2 cellular contexts compared by ENCODE assay signal in the genomic region with DNA sequence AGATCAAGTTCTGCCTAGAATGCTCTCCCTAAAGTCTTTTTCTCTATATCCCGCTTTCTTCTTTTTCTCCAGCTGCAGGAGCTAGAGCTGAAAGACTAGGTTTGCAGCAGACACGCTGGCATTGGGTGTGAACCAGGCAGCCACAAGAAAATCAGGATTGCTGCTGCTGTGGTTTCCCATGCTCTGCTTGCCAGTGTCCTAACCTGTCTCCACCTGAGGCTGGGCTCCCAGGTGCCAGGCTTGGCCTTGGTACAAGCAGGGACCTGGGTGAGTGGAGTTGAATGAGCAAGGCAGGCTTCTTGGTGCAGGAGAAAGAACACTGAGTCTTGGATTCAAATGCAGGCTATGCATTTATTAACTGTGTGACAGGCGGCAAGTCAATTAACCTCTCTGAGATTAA.
A peak's percentile ranks its signal among the peaks of the same experiment; 100 is the strongest.
TF ChIP-seq lines count a peak whose summit lies in the region.

No MANE protein-coding gene starts in this region.

TF ChIP-seq in GM23338, 12 proteins besides CTCF, POLR2A, EP300 and RAD21:
- TF ChIP-seq, protein P1, sequence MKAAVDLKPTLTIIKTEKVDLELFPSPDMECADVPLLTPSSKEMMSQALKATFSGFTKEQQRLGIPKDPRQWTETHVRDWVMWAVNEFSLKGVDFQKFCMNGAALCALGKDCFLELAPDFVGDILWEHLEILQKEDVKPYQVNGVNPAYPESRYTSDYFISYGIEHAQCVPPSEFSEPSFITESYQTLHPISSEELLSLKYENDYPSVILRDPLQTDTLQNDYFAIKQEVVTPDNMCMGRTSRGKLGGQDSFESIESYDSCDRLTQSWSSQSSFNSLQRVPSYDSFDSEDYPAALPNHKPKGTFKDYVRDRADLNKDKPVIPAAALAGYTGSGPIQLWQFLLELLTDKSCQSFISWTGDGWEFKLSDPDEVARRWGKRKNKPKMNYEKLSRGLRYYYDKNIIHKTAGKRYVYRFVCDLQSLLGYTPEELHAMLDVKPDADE (IDR thresholded peaks at IDR 0.05): no peak
- TF ChIP-seq, protein P2, sequence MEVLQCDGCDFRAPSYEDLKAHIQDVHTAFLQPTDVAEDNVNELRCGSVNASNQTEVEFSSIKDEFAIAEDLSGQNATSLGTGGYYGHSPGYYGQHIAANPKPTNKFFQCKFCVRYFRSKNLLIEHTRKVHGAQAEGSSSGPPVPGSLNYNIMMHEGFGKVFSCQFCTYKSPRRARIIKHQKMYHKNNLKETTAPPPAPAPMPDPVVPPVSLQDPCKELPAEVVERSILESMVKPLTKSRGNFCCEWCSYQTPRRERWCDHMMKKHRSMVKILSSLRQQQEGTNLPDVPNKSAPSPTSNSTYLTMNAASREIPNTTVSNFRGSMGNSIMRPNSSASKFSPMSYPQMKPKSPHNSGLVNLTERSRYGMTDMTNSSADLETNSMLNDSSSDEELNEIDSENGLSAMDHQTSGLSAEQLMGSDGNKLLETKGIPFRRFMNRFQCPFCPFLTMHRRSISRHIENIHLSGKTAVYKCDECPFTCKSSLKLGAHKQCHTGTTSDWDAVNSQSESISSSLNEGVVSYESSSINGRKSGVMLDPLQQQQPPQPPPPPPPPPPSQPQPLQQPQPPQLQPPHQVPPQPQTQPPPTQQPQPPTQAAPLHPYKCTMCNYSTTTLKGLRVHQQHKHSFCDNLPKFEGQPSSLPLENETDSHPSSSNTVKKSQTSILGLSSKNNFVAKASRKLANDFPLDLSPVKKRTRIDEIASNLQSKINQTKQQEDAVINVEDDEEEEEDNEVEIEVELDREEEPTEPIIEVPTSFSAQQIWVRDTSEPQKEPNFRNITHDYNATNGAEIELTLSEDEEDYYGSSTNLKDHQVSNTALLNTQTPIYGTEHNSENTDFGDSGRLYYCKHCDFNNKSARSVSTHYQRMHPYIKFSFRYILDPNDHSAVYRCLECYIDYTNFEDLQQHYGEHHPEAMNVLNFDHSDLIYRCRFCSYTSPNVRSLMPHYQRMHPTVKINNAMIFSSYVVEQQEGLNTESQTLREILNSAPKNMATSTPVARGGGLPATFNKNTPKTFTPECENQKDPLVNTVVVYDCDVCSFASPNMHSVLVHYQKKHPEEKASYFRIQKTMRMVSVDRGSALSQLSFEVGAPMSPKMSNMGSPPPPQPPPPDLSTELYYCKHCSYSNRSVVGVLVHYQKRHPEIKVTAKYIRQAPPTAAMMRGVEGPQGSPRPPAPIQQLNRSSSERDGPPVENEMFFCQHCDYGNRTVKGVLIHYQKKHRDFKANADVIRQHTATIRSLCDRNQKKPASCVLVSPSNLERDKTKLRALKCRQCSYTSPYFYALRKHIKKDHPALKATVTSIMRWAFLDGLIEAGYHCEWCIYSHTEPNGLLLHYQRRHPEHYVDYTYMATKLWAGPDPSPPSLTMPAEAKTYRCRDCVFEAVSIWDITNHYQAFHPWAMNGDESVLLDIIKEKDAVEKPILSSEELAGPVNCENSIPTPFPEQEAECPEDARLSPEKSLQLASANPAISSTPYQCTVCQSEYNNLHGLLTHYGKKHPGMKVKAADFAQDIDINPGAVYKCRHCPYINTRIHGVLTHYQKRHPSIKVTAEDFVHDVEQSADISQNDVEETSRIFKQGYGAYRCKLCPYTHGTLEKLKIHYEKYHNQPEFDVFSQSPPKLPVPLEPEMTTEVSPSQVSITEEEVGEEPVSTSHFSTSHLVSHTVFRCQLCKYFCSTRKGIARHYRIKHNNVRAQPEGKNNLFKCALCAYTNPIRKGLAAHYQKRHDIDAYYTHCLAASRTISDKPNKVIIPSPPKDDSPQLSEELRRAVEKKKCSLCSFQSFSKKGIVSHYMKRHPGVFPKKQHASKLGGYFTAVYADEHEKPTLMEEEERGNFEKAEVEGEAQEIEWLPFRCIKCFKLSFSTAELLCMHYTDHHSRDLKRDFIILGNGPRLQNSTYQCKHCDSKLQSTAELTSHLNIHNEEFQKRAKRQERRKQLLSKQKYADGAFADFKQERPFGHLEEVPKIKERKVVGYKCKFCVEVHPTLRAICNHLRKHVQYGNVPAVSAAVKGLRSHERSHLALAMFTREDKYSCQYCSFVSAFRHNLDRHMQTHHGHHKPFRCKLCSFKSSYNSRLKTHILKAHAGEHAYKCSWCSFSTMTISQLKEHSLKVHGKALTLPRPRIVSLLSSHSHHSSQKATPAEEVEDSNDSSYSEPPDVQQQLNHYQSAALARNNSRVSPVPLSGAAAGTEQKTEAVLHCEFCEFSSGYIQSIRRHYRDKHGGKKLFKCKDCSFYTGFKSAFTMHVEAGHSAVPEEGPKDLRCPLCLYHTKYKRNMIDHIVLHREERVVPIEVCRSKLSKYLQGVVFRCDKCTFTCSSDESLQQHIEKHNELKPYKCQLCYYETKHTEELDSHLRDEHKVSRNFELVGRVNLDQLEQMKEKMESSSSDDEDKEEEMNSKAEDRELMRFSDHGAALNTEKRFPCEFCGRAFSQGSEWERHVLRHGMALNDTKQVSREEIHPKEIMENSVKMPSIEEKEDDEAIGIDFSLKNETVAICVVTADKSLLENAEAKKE (CRISPR knock-in tag; IDR thresholded peaks at IDR 0.05): no peak

TF ChIP-seq in K562, 482 proteins besides CTCF, POLR2A, EP300 and RAD21:
- TF ChIP-seq, protein P3, sequence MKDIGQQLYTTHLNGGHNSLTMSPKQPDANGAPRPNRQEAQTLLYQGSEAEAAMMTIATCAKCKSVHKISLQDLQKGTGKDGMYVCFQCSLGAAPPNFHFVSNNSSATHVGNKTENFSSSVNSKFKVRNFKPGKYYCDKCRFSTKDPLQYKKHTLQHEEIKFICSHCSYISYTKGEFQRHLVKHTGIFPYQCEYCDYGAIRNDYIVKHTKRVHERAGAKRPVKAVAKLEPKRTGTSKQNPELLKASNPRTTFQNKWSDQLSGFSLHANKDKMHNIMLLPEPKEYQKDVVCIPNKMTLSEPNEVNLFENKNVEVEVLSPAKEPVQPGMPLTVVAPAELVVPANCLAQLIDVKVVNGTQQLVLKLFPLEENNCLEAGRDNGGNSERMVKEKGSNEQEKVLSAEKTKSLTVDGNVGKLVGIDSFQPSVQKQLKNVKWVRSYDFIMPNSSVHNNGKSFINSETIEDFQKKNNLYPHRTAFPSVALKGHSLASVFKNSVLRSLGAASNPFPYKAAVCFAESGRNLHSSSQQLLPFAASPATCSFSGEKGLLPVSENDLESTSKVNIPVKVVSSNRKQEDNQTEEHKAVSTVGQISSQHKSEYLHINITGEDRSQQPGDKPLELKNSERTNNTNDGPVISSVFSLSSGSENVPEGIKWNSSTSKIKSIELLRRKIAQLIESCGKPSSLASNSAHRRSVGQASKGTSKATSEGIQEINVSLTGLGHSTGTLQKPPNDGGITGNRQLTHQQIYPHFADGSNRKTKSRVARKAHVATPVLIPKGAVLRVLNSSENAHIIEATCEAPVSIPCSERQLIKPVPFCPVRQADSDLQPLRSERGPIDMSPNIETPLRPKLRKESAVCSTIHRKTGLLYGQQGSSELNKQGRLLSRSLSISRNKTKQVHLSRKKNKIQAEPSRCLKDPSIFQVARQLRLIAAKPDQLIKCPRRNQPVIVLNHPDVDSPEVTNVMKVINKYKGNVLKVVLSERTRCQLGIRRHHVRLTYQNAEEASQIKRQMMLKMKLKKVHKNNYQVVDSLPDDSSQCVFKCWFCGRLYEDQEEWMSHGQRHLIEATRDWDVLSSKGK (CRISPR knock-in tag; IDR thresholded peaks at IDR 0.05): no peak
- TF ChIP-seq, protein P4, sequence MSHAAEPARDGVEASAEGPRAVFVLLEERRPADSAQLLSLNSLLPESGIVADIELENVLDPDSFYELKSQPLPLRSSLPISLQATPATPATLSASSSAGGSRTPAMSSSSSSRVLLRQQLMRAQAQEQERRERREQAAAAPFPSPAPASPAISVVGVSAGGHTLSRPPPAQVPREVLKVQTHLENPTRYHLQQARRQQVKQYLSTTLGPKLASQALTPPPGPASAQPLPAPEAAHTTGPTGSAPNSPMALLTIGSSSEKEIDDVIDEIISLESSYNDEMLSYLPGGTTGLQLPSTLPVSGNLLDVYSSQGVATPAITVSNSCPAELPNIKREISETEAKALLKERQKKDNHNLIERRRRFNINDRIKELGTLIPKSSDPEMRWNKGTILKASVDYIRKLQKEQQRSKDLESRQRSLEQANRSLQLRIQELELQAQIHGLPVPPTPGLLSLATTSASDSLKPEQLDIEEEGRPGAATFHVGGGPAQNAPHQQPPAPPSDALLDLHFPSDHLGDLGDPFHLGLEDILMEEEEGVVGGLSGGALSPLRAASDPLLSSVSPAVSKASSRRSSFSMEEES (CRISPR knock-in tag; IDR thresholded peaks at IDR 0.05): no peak
- peak; percentile 0; the same call in 1 of the 2 replicates for TF ChIP-seq ZNF316 (IDR thresholded peaks at IDR 0.05)
- TF ChIP-seq, protein P5, sequence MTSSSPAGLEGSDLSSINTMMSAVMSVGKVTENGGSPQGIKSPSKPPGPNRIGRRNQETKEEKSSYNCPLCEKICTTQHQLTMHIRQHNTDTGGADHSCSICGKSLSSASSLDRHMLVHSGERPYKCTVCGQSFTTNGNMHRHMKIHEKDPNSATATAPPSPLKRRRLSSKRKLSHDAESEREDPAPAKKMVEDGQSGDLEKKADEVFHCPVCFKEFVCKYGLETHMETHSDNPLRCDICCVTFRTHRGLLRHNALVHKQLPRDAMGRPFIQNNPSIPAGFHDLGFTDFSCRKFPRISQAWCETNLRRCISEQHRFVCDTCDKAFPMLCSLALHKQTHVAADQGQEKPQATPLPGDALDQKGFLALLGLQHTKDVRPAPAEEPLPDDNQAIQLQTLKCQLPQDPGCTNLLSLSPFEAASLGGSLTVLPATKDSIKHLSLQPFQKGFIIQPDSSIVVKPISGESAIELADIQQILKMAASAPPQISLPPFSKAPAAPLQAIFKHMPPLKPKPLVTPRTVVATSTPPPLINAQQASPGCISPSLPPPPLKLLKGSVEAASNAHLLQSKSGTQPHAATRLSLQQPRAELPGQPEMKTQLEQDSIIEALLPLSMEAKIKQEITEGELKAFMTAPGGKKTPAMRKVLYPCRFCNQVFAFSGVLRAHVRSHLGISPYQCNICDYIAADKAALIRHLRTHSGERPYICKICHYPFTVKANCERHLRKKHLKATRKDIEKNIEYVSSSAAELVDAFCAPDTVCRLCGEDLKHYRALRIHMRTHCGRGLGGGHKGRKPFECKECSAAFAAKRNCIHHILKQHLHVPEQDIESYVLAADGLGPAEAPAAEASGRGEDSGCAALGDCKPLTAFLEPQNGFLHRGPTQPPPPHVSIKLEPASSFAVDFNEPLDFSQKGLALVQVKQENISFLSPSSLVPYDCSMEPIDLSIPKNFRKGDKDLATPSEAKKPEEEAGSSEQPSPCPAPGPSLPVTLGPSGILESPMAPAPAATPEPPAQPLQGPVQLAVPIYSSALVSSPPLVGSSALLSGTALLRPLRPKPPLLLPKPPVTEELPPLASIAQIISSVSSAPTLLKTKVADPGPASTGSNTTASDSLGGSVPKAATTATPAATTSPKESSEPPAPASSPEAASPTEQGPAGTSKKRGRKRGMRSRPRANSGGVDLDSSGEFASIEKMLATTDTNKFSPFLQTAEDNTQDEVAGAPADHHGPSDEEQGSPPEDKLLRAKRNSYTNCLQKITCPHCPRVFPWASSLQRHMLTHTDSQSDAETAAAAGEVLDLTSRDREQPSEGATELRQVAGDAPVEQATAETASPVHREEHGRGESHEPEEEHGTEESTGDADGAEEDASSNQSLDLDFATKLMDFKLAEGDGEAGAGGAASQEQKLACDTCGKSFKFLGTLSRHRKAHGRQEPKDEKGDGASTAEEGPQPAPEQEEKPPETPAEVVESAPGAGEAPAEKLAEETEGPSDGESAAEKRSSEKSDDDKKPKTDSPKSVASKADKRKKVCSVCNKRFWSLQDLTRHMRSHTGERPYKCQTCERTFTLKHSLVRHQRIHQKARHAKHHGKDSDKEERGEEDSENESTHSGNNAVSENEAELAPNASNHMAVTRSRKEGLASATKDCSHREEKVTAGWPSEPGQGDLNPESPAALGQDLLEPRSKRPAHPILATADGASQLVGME (CRISPR knock-in tag; IDR thresholded peaks at IDR 0.05): no peak
- 0 out of 2 replicates have a peak, but pooled peaks have one; percentile 1 for TF ChIP-seq MAFG (tag; conservative IDR thresholded peaks at IDR 0.05)
TF ChIP-seq in K562: peak in this region for 2.
